In genomic region chr6:106444777-106445507, GRCh38 we compare ENCODE assay signal across 8 cellular contexts.
A peak's percentile ranks its signal among the peaks of the same experiment; 100 is the strongest.
DNase-seq lines count a peak whose midpoint lies in the region; ATAC-seq, FAIRE-seq and TF ChIP-seq lines count a peak whose summit lies in the region.

No MANE protein-coding gene starts in this region.

- H3K9ac ChIP-seq in KMS-11 (no peak overlapping the region), HepG2 (ENCODE audit: insufficient read depth, low read depth, low read length) (no peak overlapping the region)

- no peaks in the 10 kb centered on the region for H3K4me1 ChIP-seq in KMS-11 (ENCODE audit: low read depth, poor library complexity, severe bottlenecking)
- no peaks in the 10 kb centered on the region for H3K4me1 ChIP-seq in Panc1 (ENCODE audit: control insufficient read depth, insufficient read depth, low read length)
- H3K4me1 ChIP-seq in HepG2 (ENCODE audit: insufficient read depth, low read length), result peaks cover 19% of the 10 kb centered on the region
- H3K4me1 ChIP-seq in upper lobe of left lung, result peaks cover 0 to 5% (median 0%) of the 10 kb centered on the region in 4 donors

- TF ChIP-seq POLR2A in HepG2 (IDR thresholded peaks at IDR 0.05; ENCODE audit: insufficient read depth in 1 of 2, low read depth in 2 of 2, low read length in 2 of 2), result no peak
- no peak for TF ChIP-seq POLR2A in upper lobe of left lung (IDR thresholded peaks at IDR 0.05)

- intact Hi-C loops in Panc1 (cut with micrococcal nuclease; ENCODE audit: unreplicated experiment) (loop anchor here (1.0 to 5.0 kb wide), 2 partner anchors 110 to 532 kb away; no protein-coding TSS in a partner anchor), HepG2 (cut with micrococcal nuclease; ENCODE audit: unreplicated experiment) (loop anchor here (1.0 to 5.0 kb wide), 5 partner anchors 85 to 552 kb away; partner anchors contain the start of gene CRYBG1)

- ATAC-seq in Panc1 (peak; percentile 89), HepG2 (peak; percentile 85), upper lobe of left lung (ENCODE audit: low FRiP score in 2 of 2) (peak; percentile 85 to 88), GM21381 (IDR thresholded peaks at IDR 0.05; ENCODE audit: unreplicated experiment) (no peak)

- H4K20me1 ChIP-seq in KMS-11 (ENCODE audit: insufficient read depth) (no peaks in the 10 kb centered on the region), HepG2 (ENCODE audit: insufficient read depth, low read length) (no peaks in the 10 kb centered on the region)

- H3K9me3 ChIP-seq in Panc1 (ENCODE audit: control insufficient read depth, insufficient read depth, low read depth, low read length) (no peaks in the 10 kb centered on the region), HepG2 (ENCODE audit: low read length) (no peaks in the 10 kb centered on the region), upper lobe of left lung (no peaks in the 10 kb centered on the region)

- DNase-seq in DMS53 treated with DMSO at 0.1 percent for 48 hours (lab: John Stamatoyannopoulos, UW; ENCODE audit: unreplicated experiment) (peak; percentile 72), GM19240 (ENCODE audit: insufficient read length, low spot score) (peak; percentile 47), Panc1 (ENCODE audit: low read depth, low spot score) (peak; percentile 57), choroid plexus epithelial cell (ENCODE audit: low read depth) (peak; percentile 84), HepG2 (ENCODE audit: low spot score) (peak; percentile 58), upper lobe of left lung (no peak)

- POLR2A ChIA-PET in Panc1 (lab: Charles Lee), result no interaction called here
- POLR2A ChIA-PET in HepG2 (lab: Yijun Ruan, JAX), result no interaction called here

- FAIRE-seq in HepG2 (lab: Jason Lieb, UNC), result peak; percentile 94

- H3K36me3 ChIP-seq in KMS-11 (ENCODE audit: insufficient read depth) (no peaks in the 10 kb centered on the region), Panc1 (ENCODE audit: control insufficient read depth, insufficient read depth, low read length) (no peaks in the 10 kb centered on the region), HepG2 (replicated peaks in 1 of 2; ENCODE audit: control insufficient read depth in 1 of 2, insufficient read depth in 2 of 2, low read length in 2 of 2) (no peaks in the 10 kb centered on the region), upper lobe of left lung (no peaks in the 10 kb centered on the region)

- CTCF ChIA-PET in Panc1 (lab: Charles Lee) (interaction anchor here (1.0 to 1.5 kb wide), 3 partner anchors 106 to 122 kb away, joined by 3 to 7 read pairs (median 7); no protein-coding TSS in a partner anchor), HepG2 (lab: Yijun Ruan, JAX; ENCODE audit: low intra/inter-chr PET ratio, low total read pairs) (interaction anchor here (1.3 to 3.7 kb wide), 4 partner anchors 110 to 535 kb away, joined by 4 to 81 read pairs (median 15); no protein-coding TSS in a partner anchor)

- no peak overlapping the region for H3K27ac ChIP-seq in KMS-11
- no peak overlapping the region for H3K27ac ChIP-seq in Panc1 (ENCODE audit: low read length)
- H3K27ac ChIP-seq in HepG2 (ENCODE audit: extremely low read length, insufficient read depth, low read length), result no peak overlapping the region
- no peak overlapping the region for H3K27ac ChIP-seq in upper lobe of left lung

- TF ChIP-seq RAD21 in HepG2 (CRISPR knock-in tag; IDR thresholded peaks at IDR 0.05), result peak; percentile 62

- H3K4me3 ChIP-seq in KMS-11 (IDR thresholded peaks at IDR 0.05; ENCODE audit: insufficient read depth, low read depth, low read length) (no peak overlapping the region), Panc1 (ENCODE audit: low read depth in 2 of 2, low read length in 2 of 2) (no peak overlapping the region), choroid plexus epithelial cell (ENCODE audit: low read depth, low read length) (no peak overlapping the region), HepG2 (replicated peaks in 1 of 3; ENCODE audit: insufficient read depth in 1 of 3, low read depth in 2 of 3, low read length in 3 of 3) (no peak overlapping the region), upper lobe of left lung (no peak overlapping the region)

- peak; percentile 64 for TF ChIP-seq CTCF in KMS-11 (conservative IDR thresholded peaks at IDR 0.05; ENCODE audit: low read depth, low read length)
- TF ChIP-seq CTCF in Panc1 (IDR thresholded peaks at IDR 0.05), result peak; percentile 85
- TF ChIP-seq CTCF in choroid plexus epithelial cell (conservative IDR thresholded peaks at IDR 0.05; ENCODE audit: low read depth, low read length), result peak; percentile 76
- TF ChIP-seq CTCF in HepG2 (CRISPR knock-in tag; IDR thresholded peaks at IDR 0.05), result peak; percentile 83
- peak; percentile 52 to 85 (median 74) for TF ChIP-seq CTCF in upper lobe of left lung (IDR thresholded peaks at IDR 0.05)

- H3K4me2 ChIP-seq in KMS-11 (no peak overlapping the region), HepG2 (ENCODE audit: low read depth, low read length) (no peak overlapping the region)

- in situ Hi-C loops in Panc1 (cut with HindIII; ENCODE audit: low pct_unique_long_range_greater_than_20kb, low sequenced_read_pairs) (no loop called here), HepG2 (cut with HindIII; ENCODE audit: extremely low pct_ligation_motif_present, low pct_unique_long_range_greater_than_20kb) (loop anchor here (5.0 to 10.0 kb wide), 2 partner anchors 122 to 540 kb away; no protein-coding TSS in a partner anchor)

- WGBS in HepG2 (ENCODE audit: low lambda C conversion rate), result 14% methylated on average over 4 of the region's 4 CpGs
- WGBS in upper lobe of left lung, 2 donors, result 22 to 39% methylated on average over 4 of the region's 4 CpGs

- TF ChIP-seq EP300 in HepG2 (IDR thresholded peaks at IDR 0.05; ENCODE audit: low read depth in 2 of 2, low read length in 2 of 2) (no peak), HepG2 (CRISPR knock-in tag; IDR thresholded peaks at IDR 0.05; ENCODE audit: borderline replicate concordance) (no peak), upper lobe of left lung (IDR thresholded peaks at IDR 0.05) (no peak)

- H2AFZ ChIP-seq in KMS-11 (ENCODE audit: low read depth) (peak overlapping the region; percentile 78), HepG2 (ENCODE audit: low read length) (no peak overlapping the region)

- H3K27me3 ChIP-seq in KMS-11 (ENCODE audit: insufficient read depth, low read depth) (no peaks in the 10 kb centered on the region), Panc1 (ENCODE audit: control insufficient read depth, insufficient read depth, low read length) (peaks cover 28% of the 10 kb centered on the region; the same call in 1 of the 2 replicates), HepG2 (ENCODE audit: control insufficient read depth in 1 of 2, insufficient read depth in 2 of 2, low read length in 2 of 2) (no peaks in the 10 kb centered on the region), upper lobe of left lung (no peaks in the 10 kb centered on the region)

- H3K79me2 ChIP-seq in KMS-11 (ENCODE audit: insufficient read depth, low read depth), result no peaks in the 10 kb centered on the region
- no peaks in the 10 kb centered on the region for H3K79me2 ChIP-seq in HepG2 (ENCODE audit: insufficient read depth, low read length)

- BruUV-seq in Panc1 (replicated peaks; lab: Mats Ljungman, UMichigan), result no TSS peak
- no TSS peak for BruUV-seq in HepG2 (replicated peaks; lab: Mats Ljungman, UMichigan)

TF ChIP-seq in HepG2, 621 proteins besides CTCF, POLR2A, EP300 and RAD21 (continues in another document):
- TF ChIP-seq MIER3 (CRISPR knock-in tag; IDR thresholded peaks at IDR 0.05; ENCODE audit: borderline replicate concordance) (0 out of 2 replicates have a peak, but pooled peaks have one; percentile 22), CEBPG (CRISPR knock-in tag; IDR thresholded peaks at IDR 0.05) (0 out of 2 replicates have a peak, but pooled peaks have one; percentile 23), MIXL1 (CRISPR knock-in tag; IDR thresholded peaks at IDR 0.05) (0 out of 2 replicates have a peak, but pooled peaks have one; percentile 20), PBX2 (CRISPR knock-in tag; IDR thresholded peaks at IDR 0.05) (no peak), MAFF (IDR thresholded peaks at IDR 0.05; ENCODE audit: low read depth, low read length) (peak; percentile 68; the same call in 1 of the 2 replicates), PHF8 (CRISPR knock-in tag; IDR thresholded peaks at IDR 0.05) (no peak), ZNF329 (CRISPR knock-in tag; IDR thresholded peaks at IDR 0.05; ENCODE audit: low read depth) (no peak), SMC3 (IDR thresholded peaks at IDR 0.05; ENCODE audit: low read length) (peak; percentile 88), MAFK (conservative IDR thresholded peaks at IDR 0.05 in 1 of 2, IDR thresholded peaks at IDR 0.05 in 1 of 2; ENCODE audit: low read length in 2 of 2) (peak; percentile 49 to 54; a peak in 3 of 4 replicates), TAF15 (IDR thresholded peaks at IDR 0.05; ENCODE audit: low read depth, low read length, poor library complexity, severe bottlenecking) (no peak), JUN (CRISPR knock-in tag; IDR thresholded peaks at IDR 0.05) (no peak), STAG1 (CRISPR knock-in tag; IDR thresholded peaks at IDR 0.05) (peak; percentile 85), GABPA (IDR thresholded peaks at IDR 0.05; ENCODE audit: low read depth, low read length) (no peak), GABPA (CRISPR knock-in tag; IDR thresholded peaks at IDR 0.05; ENCODE audit: low read depth) (no peak), WIZ (CRISPR knock-in tag; IDR thresholded peaks at IDR 0.05) (no peak), MAX (IDR thresholded peaks at IDR 0.05) (no peak)
- TF ChIP-seq, protein P1, sequence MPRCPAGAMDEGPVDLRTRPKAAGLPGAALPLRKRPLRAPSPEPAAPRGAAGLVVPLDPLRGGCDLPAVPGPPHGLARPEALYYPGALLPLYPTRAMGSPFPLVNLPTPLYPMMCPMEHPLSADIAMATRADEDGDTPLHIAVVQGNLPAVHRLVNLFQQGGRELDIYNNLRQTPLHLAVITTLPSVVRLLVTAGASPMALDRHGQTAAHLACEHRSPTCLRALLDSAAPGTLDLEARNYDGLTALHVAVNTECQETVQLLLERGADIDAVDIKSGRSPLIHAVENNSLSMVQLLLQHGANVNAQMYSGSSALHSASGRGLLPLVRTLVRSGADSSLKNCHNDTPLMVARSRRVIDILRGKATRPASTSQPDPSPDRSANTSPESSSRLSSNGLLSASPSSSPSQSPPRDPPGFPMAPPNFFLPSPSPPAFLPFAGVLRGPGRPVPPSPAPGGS (CRISPR knock-in tag; IDR thresholded peaks at IDR 0.05), result no peak

Comparison
In these comparisons a context has a peak if more than half of its experiments do, and no peak if none do; other contexts are left out.
1. DNase-seq: peak in DMS53 treated with DMSO at 0.1 percent for 48 hours (single experiment), GM19240 (single experiment), Panc1 (single experiment), choroid plexus epithelial cell (single experiment) and HepG2 (single experiment); none in upper lobe of left lung (0 of 2).
2. Peak in every context shown above with its lines, with median percentiles within 50 percentile points of each other: CTCF ChIP-seq.